ENCODE assay signal across 5 cellular contexts in genomic region chr2:188471166-188471565, GRCh38.
"Had no signal": no experiment of that assay in that cellular context is flagged by ENCODE, and none has a peak within 500 bp of the region (broad histone marks: within the 10 kb centered on the region; RNA-seq: fewer than 3 reads in every experiment).

No MANE protein-coding gene starts in this region.

- ATAC-seq: GM23338 had no signal

- H2AFZ ChIP-seq: GM23338 had no signal

- FAIRE-seq: HTR-8/SVneo had no signal

- H3K4me2 ChIP-seq: GM23338 had no signal

- H3K4me3 ChIP-seq: GM23338 had no signal

- DNase-seq: H7, HCEC 1CT, KG1 had no signal
